In genomic region chr2:241321033-241321432, GRCh38 we compare ENCODE assay signal across 1 cellular context.
TF ChIP-seq lines count a peak whose summit lies in the region.

No MANE protein-coding gene starts in this region.

TF ChIP-seq in A549, 52 proteins besides CTCF, POLR2A, EP300 and RAD21 (continued from another document):
- TF ChIP-seq REST (IDR thresholded peaks at IDR 0.05): no peak
- no peak for TF ChIP-seq RCOR1 (IDR thresholded peaks at IDR 0.05; ENCODE audit: low read depth, low read length)
- TF ChIP-seq HOXB13 (CRISPR knock-in tag; IDR thresholded peaks at IDR 0.05; ENCODE audit: low read depth): no peak
- TF ChIP-seq ZNF302 (CRISPR knock-in tag; IDR thresholded peaks at IDR 0.05): no peak
